Comparison of ENCODE assay signal across 7 cellular contexts in genomic region chr4:153203746-153204145, GRCh38. TPM values are rescaled to one million over a fixed set of nuclear protein-coding genes. Genes with fewer than 3 reads are reported as not detected.
DNase-seq lines count a peak whose midpoint lies in the region; ATAC-seq and TF ChIP-seq lines count a peak whose summit lies in the region.
"Not testable (repeated sequence)": the region's sequence is repeated elsewhere in the genome, so short reads cannot be mapped to it uniquely, and the experiment has no call there.

No MANE protein-coding gene starts in this region.

- H3K9me2 ChIP-seq in neural cell (ENCODE audit: insufficient read depth, low read length), result not testable (repeated sequence)

- TF ChIP-seq POLR2A in stomach (IDR thresholded peaks at IDR 0.05), result not testable (repeated sequence)

- H3K36me3 ChIP-seq in HUES48 (ENCODE audit: control insufficient read depth, insufficient read depth, low read length); left lung; neural cell (ENCODE audit: insufficient read depth, low read length); stomach: not testable (repeated sequence)

- H3K4me3 ChIP-seq in HUES48 (ENCODE audit: low read depth, low read length) (peak overlapping the region; percentile 63), choroid plexus epithelial cell (ENCODE audit: low read depth, low read length) (peak overlapping the region; percentile 58), fibroblast of pulmonary artery (replicated peaks; ENCODE audit: low read depth, low read length) (peak overlapping the region; percentile 35), left lung (peak overlapping the region; percentile 25 to 40), stomach (peak overlapping the region; percentile 32 to 54 (median 42))
- not testable (repeated sequence) for H3K4me3 ChIP-seq in neural cell (ENCODE audit: low read length)

- H2AFZ ChIP-seq in neural cell (ENCODE audit: low read depth, low read length), result not testable (repeated sequence)

- not testable (repeated sequence) for ATAC-seq in left lung

- H4K20me1 ChIP-seq in neural cell (ENCODE audit: insufficient read depth), result not testable (repeated sequence)

- H3K9ac ChIP-seq in HUES48 (ENCODE audit: low read depth, low read length); neural cell (ENCODE audit: low read length): not testable (repeated sequence)

- DNase-seq in choroid plexus epithelial cell (ENCODE audit: low read depth); fibroblast of pulmonary artery (ENCODE audit: low read depth); left lung; stomach: not testable (repeated sequence)

- 38 to 67% (median 49%) methylated on average over 5 of the region's 5 CpGs for whole genome bisulfite sequencing in stomach, 5 donors

- H3K27ac ChIP-seq in HUES48 (ENCODE audit: low read depth, low read length); neural cell (ENCODE audit: low read length): not testable (repeated sequence)
- H3K27ac ChIP-seq in VCaP, result peak overlapping the region; percentile 73
- peak overlapping the region in 1 of 2 donors; percentile 44 for H3K27ac ChIP-seq in left lung
- peak overlapping the region in 4 of 5 donors; percentile 82 to 86 (median 84) for H3K27ac ChIP-seq in stomach

- not testable (repeated sequence) for H3F3A ChIP-seq in neural cell (ENCODE audit: insufficient read depth, low read length, poor library complexity, severe bottlenecking)

- TF ChIP-seq EP300 in neural cell (conservative IDR thresholded peaks at IDR 0.05; ENCODE audit: poor library complexity, severe bottlenecking); stomach (IDR thresholded peaks at IDR 0.05): not testable (repeated sequence)

- intact Hi-C loops in left lung (cut with DNase I); stomach (cut with DNase I; ENCODE audit: low total_unique reads): not testable (repeated sequence)

- H3K4me1 ChIP-seq in HUES48 (ENCODE audit: control insufficient read depth, insufficient read depth, low read length), result peaks cover 42% of the 10 kb centered on the region
- H3K4me1 ChIP-seq in left lung, result not testable (repeated sequence)
- H3K4me1 ChIP-seq in stomach, result peaks cover 19 to 46% (median 28%) of the 10 kb centered on the region in 4 donors

- H3K27me3 ChIP-seq in HUES48 (ENCODE audit: control insufficient read depth, insufficient read depth, low read length); left lung; neural cell (ENCODE audit: insufficient read depth, low read depth, low read length); stomach: not testable (repeated sequence)

- peak overlapping the region; percentile 9 for H3K4me2 ChIP-seq in neural cell (ENCODE audit: low read length)

- not testable (repeated sequence) for TF ChIP-seq CTCF in VCaP (conservative IDR thresholded peaks at IDR 0.05); choroid plexus epithelial cell (conservative IDR thresholded peaks at IDR 0.05; ENCODE audit: low read depth, low read length); fibroblast of pulmonary artery (IDR thresholded peaks at IDR 0.05; ENCODE audit: low read length, missing control alignments); left lung (IDR thresholded peaks at IDR 0.05); neural cell (IDR thresholded peaks at IDR 0.05; ENCODE audit: poor library complexity, severe bottlenecking); stomach (IDR thresholded peaks at IDR 0.05)

- not testable (repeated sequence) for TF ChIP-seq RAD21 in neural cell (conservative IDR thresholded peaks at IDR 0.05)

- H3K9me3 ChIP-seq in HUES48 (ENCODE audit: control insufficient read depth, insufficient read depth, low read length); left lung; neural cell (ENCODE audit: low read length); stomach: not testable (repeated sequence)

- peaks cover 69% of the 10 kb centered on the region for H3K79me2 ChIP-seq in neural cell (replicated peaks; ENCODE audit: insufficient read depth, low read length)

RNA-seq across cellular contexts. Expression of gene TRIM2, which starts 0.5 kb away (rescaled TPM):
- 10 to 100 TPM; 49.6 to 64.5 TPM for total RNA-seq in left lung
- 218 and 261 TPM in 2 replicates for polyA plus RNA-seq in neural cell
- 723 and 816 TPM in 2 replicates for polyA minus RNA-seq in neural cell
- total RNA-seq in stomach, result 100 to 1,000 TPM in 2 of 5 donors, 10 to 100 TPM in 3; 38.8 to 327 (median 96.2) TPM
- polyA plus RNA-seq in stomach, result 10 to 100 TPM; 11.2 to 26.1 (median 24.8) TPM
